In the genomic region with DNA sequence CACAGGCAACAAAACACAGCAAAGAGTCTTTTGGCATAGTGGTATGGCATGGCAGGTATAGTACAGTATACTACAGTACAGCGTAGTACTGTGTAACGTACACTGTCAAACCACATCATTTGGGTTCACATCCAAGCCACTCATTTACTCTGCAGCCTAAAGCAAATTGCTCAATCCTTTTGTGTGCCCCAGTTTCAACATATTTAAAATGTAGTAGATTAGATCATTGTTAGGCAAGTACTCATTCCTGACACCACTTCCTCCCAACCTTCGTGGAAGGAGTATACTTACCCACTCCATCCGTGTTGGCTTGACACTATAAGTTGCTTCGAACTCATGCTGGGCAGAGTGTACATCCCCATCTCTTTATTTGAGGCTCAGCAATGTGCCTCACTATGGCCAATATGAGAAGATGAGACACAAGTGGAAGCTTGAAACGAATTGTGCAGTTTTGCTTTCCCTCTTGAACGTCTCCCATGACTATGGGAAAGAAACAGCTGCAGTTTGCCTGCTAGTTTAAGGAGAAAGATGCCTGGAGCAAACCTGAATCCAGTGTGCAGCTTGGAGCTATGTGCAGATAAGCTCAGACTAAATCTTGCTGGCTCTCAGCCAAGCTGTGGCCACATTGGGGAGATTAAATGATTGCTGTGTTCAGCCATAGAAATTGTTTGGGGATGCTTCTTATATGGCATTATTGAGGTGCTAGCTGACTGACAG, we compare ENCODE assay signal across 16 cellular contexts.
A peak's percentile ranks its signal among the peaks of the same experiment; 100 is the strongest.
DNase-seq lines count a peak whose midpoint lies in the region; ATAC-seq, FAIRE-seq and TF ChIP-seq lines count a peak whose summit lies in the region.
"Had no signal": no experiment of that assay in that cellular context is flagged by ENCODE, and none has a peak within 500 bp of the region (broad histone marks: within the 10 kb centered on the region; RNA-seq: fewer than 3 reads in every experiment).

No MANE protein-coding gene starts in this region.

- no peak overlapping the region for H3K4me2 ChIP-seq in HepG2 (ENCODE audit: low read depth, low read length)
- H3K4me2 ChIP-seq: BLaER1 had no signal

- no peak for DNase-seq in right lobe of liver
- no peak for DNase-seq in HepG2 (ENCODE audit: low spot score)
- DNase-seq in OCI-M1 (lab: John Stamatoyannopoulos, UW), result peak; percentile 5
- DNase-seq in urothelium cell line (ENCODE audit: low spot score), result peak; percentile 17
- no peak for DNase-seq in D721Med (ENCODE audit: insufficient read length, low spot score)
- no peak for DNase-seq in activated naive CD4-positive, alpha-beta T cell treated with anti-CD3 and anti-CD28 coated beads, Interleukin-2, amount 50 U/mL, for 16 hours
- DNase-seq: activated T-cell treated with anti-CD3 and anti-CD28 coated beads for 4 hours; aorta; endodermal cell; psoas muscle; stimulated activated CD4-positive, alpha-beta T cell treated with anti-CD3 and anti-CD28 coated beads, Interleukin-2, amount 100 ng/mL, for 48 hours; stimulated activated naive CD4-positive, alpha-beta T cell had no signal

- intact Hi-C loops in right lobe of liver (cut with DNase I), result no loop called here
- intact Hi-C loops in HepG2 (cut with micrococcal nuclease; ENCODE audit: unreplicated experiment), result no loop called here

- TF ChIP-seq POLR2A in right lobe of liver (IDR thresholded peaks at IDR 0.05) (no peak), HepG2 (IDR thresholded peaks at IDR 0.05; ENCODE audit: insufficient read depth in 1 of 2, low read depth in 2 of 2, low read length in 2 of 2) (no peak)

- H3K27ac ChIP-seq in right lobe of liver, result no peak overlapping the region
- H3K27ac ChIP-seq in HepG2 (ENCODE audit: extremely low read length, insufficient read depth, low read length), result no peak overlapping the region
- H3K27ac ChIP-seq: BLaER1, psoas muscle had no signal

- TF ChIP-seq EP300 in HepG2 (IDR thresholded peaks at IDR 0.05; ENCODE audit: low read depth in 2 of 2, low read length in 2 of 2) (no peak), HepG2 (CRISPR knock-in tag; IDR thresholded peaks at IDR 0.05; ENCODE audit: borderline replicate concordance) (no peak)

- no peaks in the 10 kb centered on the region for H3K4me1 ChIP-seq in right lobe of liver
- H3K4me1 ChIP-seq in HepG2 (ENCODE audit: insufficient read depth, low read length), result peaks cover 10% of the 10 kb centered on the region; the same call in 1 of the 2 replicates
- H3K4me1 ChIP-seq: BLaER1, psoas muscle had no signal

- POLR2A ChIA-PET in HepG2 (lab: Yijun Ruan, JAX), result no interaction called here

- 45% methylated on average over 7 of the region's 7 CpGs for WGBS in right lobe of liver (ENCODE audit: insufficient coverage, low coverage, low lambda C conversion rate, missing lambda C conversion rate)
- 25% methylated on average over 5 of the region's 7 CpGs for WGBS in HepG2 (ENCODE audit: low lambda C conversion rate)

- no peak for FAIRE-seq in HepG2 (lab: Jason Lieb, UNC)
- no peak for FAIRE-seq in urothelium cell line (lab: Jason Lieb, UNC)
- no peak for FAIRE-seq in D721Med (lab: Jason Lieb, UNC)
- FAIRE-seq: RCC 7860 had no signal

- no peaks in the 10 kb centered on the region for H3K79me2 ChIP-seq in HepG2 (ENCODE audit: insufficient read depth, low read length)

- H3K9ac ChIP-seq in HepG2 (ENCODE audit: insufficient read depth, low read depth, low read length), result no peak overlapping the region
- H3K9ac ChIP-seq: BLaER1 had no signal

- in situ Hi-C loops in HepG2 (cut with HindIII; ENCODE audit: extremely low pct_ligation_motif_present, low pct_unique_long_range_greater_than_20kb), result no loop called here

- no peak overlapping the region for H3K4me3 ChIP-seq in right lobe of liver
- no peak overlapping the region for H3K4me3 ChIP-seq in HepG2 (replicated peaks in 1 of 3; ENCODE audit: insufficient read depth in 1 of 3, low read depth in 2 of 3, low read length in 3 of 3)
- H3K4me3 ChIP-seq: BLaER1, psoas muscle had no signal

- CTCF ChIA-PET in HepG2 (lab: Yijun Ruan, JAX; ENCODE audit: low intra/inter-chr PET ratio, low total read pairs), result no interaction called here

- peak in 3 of 4 donors; percentile 18 to 49 (median 25) for ATAC-seq in right lobe of liver
- no peak for ATAC-seq in HepG2
- ATAC-seq in esophagus mucosa, result peak; percentile 83
- no peak for ATAC-seq in HG03196 (IDR thresholded peaks at IDR 0.05; ENCODE audit: unreplicated experiment)
- ATAC-seq: psoas muscle had no signal

- no peaks in the 10 kb centered on the region for H3K27me3 ChIP-seq in right lobe of liver
- no peaks in the 10 kb centered on the region for H3K27me3 ChIP-seq in HepG2 (ENCODE audit: control insufficient read depth in 1 of 2, insufficient read depth in 2 of 2, low read length in 2 of 2)
- H3K27me3 ChIP-seq: BLaER1 had no signal

- no peak for TF ChIP-seq RAD21 in HepG2 (CRISPR knock-in tag; IDR thresholded peaks at IDR 0.05)

- no TSS peak for BruUV-seq in HepG2 (replicated peaks; lab: Mats Ljungman, UMichigan)

- H3K36me3 ChIP-seq in right lobe of liver, result no peaks in the 10 kb centered on the region
- no peaks in the 10 kb centered on the region for H3K36me3 ChIP-seq in HepG2 (replicated peaks in 1 of 2; ENCODE audit: control insufficient read depth in 1 of 2, insufficient read depth in 2 of 2, low read length in 2 of 2)
- H3K36me3 ChIP-seq: BLaER1 had no signal

- no peaks in the 10 kb centered on the region for H4K20me1 ChIP-seq in HepG2 (ENCODE audit: insufficient read depth, low read length)
- H4K20me1 ChIP-seq: BLaER1 had no signal

- H3K9me3 ChIP-seq in right lobe of liver (no peaks in the 10 kb centered on the region), HepG2 (ENCODE audit: low read length) (no peaks in the 10 kb centered on the region)
- H3K9me3 ChIP-seq: psoas muscle had no signal

- H2AFZ ChIP-seq in HepG2 (ENCODE audit: low read length), result no peak overlapping the region

- no peak for TF ChIP-seq CTCF in right lobe of liver (IDR thresholded peaks at IDR 0.05)
- no peak for TF ChIP-seq CTCF in HepG2 (CRISPR knock-in tag; IDR thresholded peaks at IDR 0.05)
- TF ChIP-seq CTCF in D721Med (IDR thresholded peaks at IDR 0.05; ENCODE audit: insufficient read depth, missing control alignments), result no peak

TF ChIP-seq in HepG2, 621 proteins besides CTCF, POLR2A, EP300 and RAD21:
- TF ChIP-seq, protein P1, sequence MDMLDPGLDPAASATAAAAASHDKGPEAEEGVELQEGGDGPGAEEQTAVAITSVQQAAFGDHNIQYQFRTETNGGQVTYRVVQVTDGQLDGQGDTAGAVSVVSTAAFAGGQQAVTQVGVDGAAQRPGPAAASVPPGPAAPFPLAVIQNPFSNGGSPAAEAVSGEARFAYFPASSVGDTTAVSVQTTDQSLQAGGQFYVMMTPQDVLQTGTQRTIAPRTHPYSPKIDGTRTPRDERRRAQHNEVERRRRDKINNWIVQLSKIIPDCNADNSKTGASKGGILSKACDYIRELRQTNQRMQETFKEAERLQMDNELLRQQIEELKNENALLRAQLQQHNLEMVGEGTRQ (IDR thresholded peaks at IDR 0.05; ENCODE audit: low read depth, low read length), result no peak
- TF ChIP-seq, protein P1 (CRISPR knock-in tag; IDR thresholded peaks at IDR 0.05; ENCODE audit: borderline replicate concordance), result no peak
- TF ChIP-seq ELF4 (CRISPR knock-in tag; IDR thresholded peaks at IDR 0.05; ENCODE audit: borderline replicate concordance), result no peak
- no peak for TF ChIP-seq IKZF4 (CRISPR knock-in tag; IDR thresholded peaks at IDR 0.05; ENCODE audit: borderline replicate concordance, low read depth, not compliant biosample characterization)
- TF ChIP-seq ZNF343 (CRISPR knock-in tag; IDR thresholded peaks at IDR 0.05), result no peak
- no peak for TF ChIP-seq YY1 (IDR thresholded peaks at IDR 0.05; ENCODE audit: insufficient read depth, insufficient replicate concordance, low read depth, low read length)
- no peak for TF ChIP-seq RCOR2 (CRISPR knock-in tag; IDR thresholded peaks at IDR 0.05)
- TF ChIP-seq NFKB2 (CRISPR knock-in tag; IDR thresholded peaks at IDR 0.05; ENCODE audit: borderline replicate concordance), result no peak
- no peak for TF ChIP-seq ZNF615 (CRISPR knock-in tag; IDR thresholded peaks at IDR 0.05; ENCODE audit: borderline replicate concordance)
- no peak for TF ChIP-seq CREB1 (IDR thresholded peaks at IDR 0.05)
- no peak for TF ChIP-seq CREB1 (CRISPR knock-in tag; IDR thresholded peaks at IDR 0.05)
- TF ChIP-seq SRSF4 (IDR thresholded peaks at IDR 0.05; ENCODE audit: low read depth, low read length, poor library complexity, severe bottlenecking), result no peak
- no peak for TF ChIP-seq PHF8 (CRISPR knock-in tag; IDR thresholded peaks at IDR 0.05)
- TF ChIP-seq ZNF564 (CRISPR knock-in tag; IDR thresholded peaks at IDR 0.05), result no peak
- TF ChIP-seq TCF7 (IDR thresholded peaks at IDR 0.05; ENCODE audit: low read depth), result no peak
- no peak for TF ChIP-seq ZNF563 (CRISPR knock-in tag; IDR thresholded peaks at IDR 0.05)
TF ChIP-seq in HepG2: peak in this region for 0.

Comparison
In these comparisons a context has a peak if more than half of its experiments do, and no peak if none do; other contexts are left out.
1. ATAC-seq: peak in right lobe of liver (3 of 4) and esophagus mucosa (single experiment); none in HepG2 (single experiment) and HG03196 (single experiment).
2. DNase-seq: peak in OCI-M1 (single experiment) and urothelium cell line (single experiment); none in right lobe of liver (0 of 3), HepG2 (single experiment), D721Med (single experiment) and activated naive CD4-positive, alpha-beta T cell treated with anti-CD3 and anti-CD28 coated beads, Interleukin-2, amount 50 U/mL, for 16 hours (single experiment).